Comparison of ENCODE assay signal across 8 cellular contexts in the genomic region with DNA sequence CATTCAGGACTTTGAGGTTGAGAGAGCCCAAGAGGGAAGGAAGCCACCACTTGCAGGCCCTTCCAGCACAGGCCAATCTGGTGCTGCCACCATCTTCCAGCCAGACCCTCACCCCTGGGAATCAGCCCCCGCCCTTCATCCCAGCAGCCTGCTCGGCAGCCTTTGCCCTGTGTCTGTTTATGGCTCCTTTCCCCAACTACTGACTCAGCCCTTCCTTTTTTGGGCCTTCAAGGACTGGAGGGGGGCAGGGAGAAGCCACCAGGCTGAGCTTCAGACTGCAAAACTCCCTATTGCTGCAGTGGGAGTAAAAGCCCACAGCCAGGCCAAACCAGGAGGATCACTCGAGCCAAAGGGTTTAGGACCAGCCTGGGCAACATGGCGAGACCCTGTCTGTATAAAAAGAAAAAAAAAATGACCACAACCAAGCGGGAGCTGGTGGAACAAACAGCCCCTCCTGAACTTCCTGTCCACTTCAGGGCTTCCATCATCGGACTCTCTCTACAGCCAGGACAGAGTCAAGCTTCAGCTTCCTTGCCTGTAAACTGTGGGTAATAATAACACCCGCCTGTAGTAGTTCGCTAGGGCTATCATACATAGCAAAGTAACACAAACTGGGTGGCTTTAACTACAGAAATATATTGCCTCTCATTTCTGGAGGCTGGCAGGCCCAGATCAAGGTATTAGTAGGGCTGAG.
DNase-seq lines count a peak whose midpoint lies in the region; ATAC-seq and TF ChIP-seq lines count a peak whose summit lies in the region.
"Had no signal": no experiment of that assay in that cellular context is flagged by ENCODE, and none has a peak within 500 bp of the region (broad histone marks: within the 10 kb centered on the region; RNA-seq: fewer than 3 reads in every experiment).

No MANE protein-coding gene starts in this region.

- H3K9me3 ChIP-seq in Peyer's patch = no peaks in the 10 kb centered on the region
- no peaks in the 10 kb centered on the region for H3K9me3 ChIP-seq in muscle layer of colon (ENCODE audit: low read length)

- H3K36me3 Mint-ChIP-seq in activated CD4-positive, alpha-beta T cell treated with anti-CD3 and anti-CD28 coated beads, Interleukin-2, amount 10 ng/mL, durations not matched to agents 7 days and 5 days (ENCODE audit: low read depth) = no peaks in the 10 kb centered on the region

- H3K9me3 Mint-ChIP-seq in activated CD4-positive, alpha-beta T cell treated with anti-CD3 and anti-CD28 coated beads, Interleukin-2, amount 10 ng/mL, durations not matched to agents 7 days and 5 days = no peaks in the 10 kb centered on the region

- peak; percentile 35 for ATAC-seq in esophagus mucosa

- H3K27me3 Mint-ChIP-seq in activated CD4-positive, alpha-beta T cell treated with anti-CD3 and anti-CD28 coated beads, Interleukin-2, amount 10 ng/mL, durations not matched to agents 7 days and 5 days = no peaks in the 10 kb centered on the region

- POLR2A ChIA-PET in activated CD4-positive, alpha-beta T cell treated with anti-CD3 and anti-CD28 coated beads, Interleukin-2, amount 10 ng/mL, durations not matched to agents 7 days and 5 days (lab: Charles Lee) = no interaction called here

- no peak for TF ChIP-seq CTCF in Peyer's patch (IDR thresholded peaks at IDR 0.05)

- no peak overlapping the region for H3K4me3 Mint-ChIP-seq in activated CD4-positive, alpha-beta T cell treated with anti-CD3 and anti-CD28 coated beads, Interleukin-2, amount 10 ng/mL, durations not matched to agents 7 days and 5 days

- H3K36me3 ChIP-seq in Peyer's patch (no peaks in the 10 kb centered on the region), muscle layer of colon (ENCODE audit: insufficient read depth, low read length) (no peaks in the 10 kb centered on the region), urinary bladder (ENCODE audit: insufficient read depth) (no peaks in the 10 kb centered on the region)

- H3K27ac ChIP-seq in Peyer's patch (peak overlapping the region; percentile 52 to 85 (median 76)), muscle layer of colon (ENCODE audit: low read depth, low read length) (peak overlapping the region; percentile 55), urinary bladder (ENCODE audit: low read depth) (peak overlapping the region; percentile 40)

- H3K4me3 ChIP-seq in Peyer's patch (no peak overlapping the region), muscle layer of colon (ENCODE audit: low read depth in 1 of 2, low read length in 2 of 2) (peak overlapping the region in 1 of 2 donors; percentile 7), urinary bladder (ENCODE audit: low read depth, low read length) (no peak overlapping the region)

- TF ChIP-seq POLR2A in Peyer's patch (IDR thresholded peaks at IDR 0.05) = peak in 1 of 2 donors; percentile 32

- DNase-seq in Peyer's patch = peak in 2 of 3 donors; percentile 76 to 79
- no peak for DNase-seq in NCI-H69 (lab: John Stamatoyannopoulos, UW)
- DNase-seq in activated CD4-positive, alpha-beta T cell treated with anti-CD3 and anti-CD28 coated beads, Interleukin-2, amount 10 ng/mL, durations not matched to agents 7 days and 5 days = no peak
- DNase-seq in NCI-H1105 (lab: John Stamatoyannopoulos, UW) = no peak
- DNase-seq: NCI-H1417 had no signal

- CTCF ChIA-PET in activated CD4-positive, alpha-beta T cell treated with anti-CD3 and anti-CD28 coated beads, Interleukin-2, amount 10 ng/mL, durations not matched to agents 7 days and 5 days (lab: Charles Lee) = no interaction called here

- WGBS in urinary bladder = 26% methylated on average over 8 of the region's 8 CpGs

- H3K27me3 ChIP-seq in Peyer's patch = no peaks in the 10 kb centered on the region
- no peaks in the 10 kb centered on the region for H3K27me3 ChIP-seq in muscle layer of colon (ENCODE audit: control insufficient read depth in 1 of 2, insufficient read depth in 2 of 2, low read length in 2 of 2)

- H3K27ac Mint-ChIP-seq in activated CD4-positive, alpha-beta T cell treated with anti-CD3 and anti-CD28 coated beads, Interleukin-2, amount 10 ng/mL, durations not matched to agents 7 days and 5 days = no peak overlapping the region

- no peaks in the 10 kb centered on the region for H3K4me1 Mint-ChIP-seq in activated CD4-positive, alpha-beta T cell treated with anti-CD3 and anti-CD28 coated beads, Interleukin-2, amount 10 ng/mL, durations not matched to agents 7 days and 5 days

- peaks cover 0 to 25% (median 4%) of the 10 kb centered on the region in 4 donors for H3K4me1 ChIP-seq in Peyer's patch
- peaks cover 17% of the 10 kb centered on the region for H3K4me1 ChIP-seq in muscle layer of colon (ENCODE audit: insufficient read depth, low read length)
- no peaks in the 10 kb centered on the region for H3K4me1 ChIP-seq in urinary bladder (ENCODE audit: insufficient read depth)

- peak overlapping the region; percentile 12 for H3K9ac ChIP-seq in muscle layer of colon (ENCODE audit: low read length)

Comparison
In these comparisons a context has a peak if more than half of its experiments do, and no peak if none do; other contexts are left out.
1. DNase-seq: peak in Peyer's patch (2 of 3); none in NCI-H69 (single experiment), activated CD4-positive, alpha-beta T cell treated with anti-CD3 and anti-CD28 coated beads, Interleukin-2, amount 10 ng/mL, durations not matched to agents 7 days and 5 days (single experiment) and NCI-H1105 (single experiment).
2. Peak in every context shown above with its lines, with median percentiles within 50 percentile points of each other: H3K27ac ChIP-seq.